ENCODE assay signal across 20 cellular contexts in genomic region chr6:78300885-78301284, GRCh38.
DNase-seq lines count a peak whose midpoint lies in the region; ATAC-seq and TF ChIP-seq lines count a peak whose summit lies in the region.
"Had no signal": no experiment of that assay in that cellular context is flagged by ENCODE, and none has a peak within 500 bp of the region (broad histone marks: within the 10 kb centered on the region; RNA-seq: fewer than 3 reads in every experiment).

No MANE protein-coding gene starts in this region.

- TF ChIP-seq CTCF in HEK293 (tag by site-specific recombination; IDR thresholded peaks at IDR 0.05) (no peak), PC-3 (conservative IDR thresholded peaks at IDR 0.05; ENCODE audit: low read depth, low read length) (no peak), mammary epithelial cell (conservative IDR thresholded peaks at IDR 0.05 in 1 of 2, IDR thresholded peaks at IDR 0.05 in 1 of 2; ENCODE audit: extremely low read depth in 1 of 2, insufficient read depth in 1 of 2, low read depth in 1 of 2, low read length in 2 of 2) (no peak)

- in situ Hi-C loops in mammary epithelial cell (cut with MboI; ENCODE audit: low sequenced_read_pairs in 2 of 2): no loop called here

- intact Hi-C loops in PC-3 (cut with micrococcal nuclease): no loop called here
- intact Hi-C loops in mammary epithelial cell (cut with micrococcal nuclease): loop anchor here (10.0 kb wide), 1 partner anchor 836 kb away; the partner anchor contains the start of gene HTR1B
- intact Hi-C loops in aorta (cut with DNase I): no loop called here

- H3K27me3 ChIP-seq in PC-3 (ENCODE audit: low read length) (no peaks in the 10 kb centered on the region), mammary epithelial cell (ENCODE audit: insufficient read depth, low read length) (no peaks in the 10 kb centered on the region), aorta (ENCODE audit: control insufficient read depth in 1 of 2, insufficient read depth in 2 of 2, low read length in 1 of 2) (no peaks in the 10 kb centered on the region)
- H3K27me3 ChIP-seq: BLaER1 treated with 17β-estradiol and CSF1 and Interleukin-3, amounts not matched to agents 10 nM and 100 nM had no signal

- no peaks in the 10 kb centered on the region for H3K79me2 ChIP-seq in PC-3 (ENCODE audit: low read length)
- no peaks in the 10 kb centered on the region for H3K79me2 ChIP-seq in mammary epithelial cell (ENCODE audit: insufficient read depth, low read length)

- BruUV-seq in PC-3 (replicated peaks; lab: Mats Ljungman, UMichigan): no TSS peak
- BruUV-seq in mammary epithelial cell (replicated peaks; lab: Mats Ljungman, UMichigan): no TSS peak

- WGBS in mammary epithelial cell (ENCODE audit: low coverage, missing lambda C conversion rate): 36% methylated on average over 2 of the region's 2 CpGs
- 56 to 57% methylated on average over 2 of the region's 2 CpGs for WGBS in aorta, 2 donors

- H2AFZ ChIP-seq in PC-3 (ENCODE audit: low read length) (no peak overlapping the region), mammary epithelial cell (ENCODE audit: low read depth, low read length) (no peak overlapping the region)

- H3K4me2 ChIP-seq in PC-3 (ENCODE audit: low read length) (no peak overlapping the region), mammary epithelial cell (ENCODE audit: insufficient read depth, low read depth, low read length) (no peak overlapping the region)
- H3K4me2 ChIP-seq: BLaER1 treated with 17β-estradiol and CSF1 and Interleukin-3, amounts not matched to agents 10 nM and 100 nM had no signal

- dilution Hi-C loops in mammary epithelial cell (cut with HindIII; ENCODE audit: low sequenced_read_pairs): no loop called here

- H3F3A ChIP-seq in PC-3 (ENCODE audit: low read length, unreplicated experiment): no peaks in the 10 kb centered on the region

- H3K9me3 ChIP-seq in HEK293 (ENCODE audit: control insufficient read depth, insufficient read depth, low read depth, low read length) (no peaks in the 10 kb centered on the region), PC-3 (ENCODE audit: low read length) (no peaks in the 10 kb centered on the region), mammary epithelial cell (replicated peaks; ENCODE audit: insufficient read depth, low read length) (no peaks in the 10 kb centered on the region), aorta (ENCODE audit: control insufficient read depth, low read length) (no peaks in the 10 kb centered on the region)
- H3K9me3 ChIP-seq: BLaER1 treated with 17β-estradiol and CSF1 and Interleukin-3, amounts not matched to agents 10 nM and 100 nM had no signal

- H3K27ac ChIP-seq in HEK293 (ENCODE audit: extremely low read depth, low read depth, low read length) (no peak overlapping the region), PC-3 (ENCODE audit: low read length) (no peak overlapping the region), mammary epithelial cell (ENCODE audit: insufficient read depth, low read depth, low read length) (no peak overlapping the region), aorta (ENCODE audit: low read depth in 1 of 2, low read length in 2 of 2) (no peak overlapping the region)
- H3K27ac ChIP-seq: BLaER1 treated with 17β-estradiol and CSF1 and Interleukin-3, amounts not matched to agents 10 nM and 100 nM; SK-N-MC had no signal

- POLR2A ChIA-PET in HEK293 (lab: Yijun Ruan, JAX) (no interaction called here), PC-3 (lab: Charles Lee; ENCODE audit: unreplicated experiment) (no interaction called here)

- no peaks in the 10 kb centered on the region for H3K9me2 ChIP-seq in PC-3 (replicated peaks; ENCODE audit: low read length)

- peak; percentile 10 for DNase-seq in PC-3
- peak; percentile 7 for DNase-seq in mammary epithelial cell
- peak; percentile 10 for DNase-seq in non-pigmented ciliary epithelial cell (ENCODE audit: low read depth)
- DNase-seq in aorta: no peak
- no peak for DNase-seq in activated naive CD4-positive, alpha-beta T cell treated with Interleukin-2 at 50 U/mL for 16 hours
- DNase-seq: Calu3; CD8-positive, alpha-beta T cell; DMS79; KG1; NCI-H1417 treated with DMSO at 0.1 percent for 48 hours; NCI-H1930; NCI-H2171; NCI-H446 treated with DMSO at 0.1 percent for 48 hours; NCI-H69; NK-92 treated with Interleukin-12 subunit alpha and Interleukin-12 subunit beta, amount 100 ng/mL, for 24 hours; SHP77 had no signal

- ATAC-seq in PC-3: no peak
- ATAC-seq in aorta (ENCODE audit: low FRiP score): no peak
- no peak for ATAC-seq in GM21619 (IDR thresholded peaks at IDR 0.05; ENCODE audit: unreplicated experiment)
- ATAC-seq: CD8-positive, alpha-beta T cell had no signal

- H3K36me3 ChIP-seq in HEK293 (ENCODE audit: control insufficient read depth in 2 of 2, insufficient read depth in 1 of 2, low read length in 2 of 2): no peaks in the 10 kb centered on the region
- no peaks in the 10 kb centered on the region for H3K36me3 ChIP-seq in PC-3 (ENCODE audit: low read depth, low read length)
- no peaks in the 10 kb centered on the region for H3K36me3 ChIP-seq in mammary epithelial cell (ENCODE audit: insufficient read depth, low read length)
- H3K36me3 ChIP-seq in aorta (ENCODE audit: control insufficient read depth in 1 of 2, insufficient read depth in 2 of 2, low read length in 1 of 2): no peaks in the 10 kb centered on the region
- H3K36me3 ChIP-seq: BLaER1 treated with 17β-estradiol and CSF1 and Interleukin-3, amounts not matched to agents 10 nM and 100 nM had no signal

- H3K4me3 ChIP-seq in HEK293 (ENCODE audit: low read depth, low read length) (no peak overlapping the region), PC-3 (ENCODE audit: low read length) (no peak overlapping the region), mammary epithelial cell (replicated peaks in 1 of 3; ENCODE audit: insufficient read depth in 1 of 3, low read depth in 2 of 3, low read length in 3 of 3) (no peak overlapping the region), aorta (ENCODE audit: low read length in 2 of 2) (no peak overlapping the region)
- H3K4me3 ChIP-seq: BLaER1 treated with 17β-estradiol and CSF1 and Interleukin-3, amounts not matched to agents 10 nM and 100 nM; SK-N-MC had no signal

- H3K9ac ChIP-seq in PC-3 (ENCODE audit: low read length): no peak overlapping the region
- H3K9ac ChIP-seq in mammary epithelial cell (ENCODE audit: insufficient read depth, low read length): no peak overlapping the region
- H3K9ac ChIP-seq: BLaER1 treated with 17β-estradiol and CSF1 and Interleukin-3, amounts not matched to agents 10 nM and 100 nM had no signal

- no peaks in the 10 kb centered on the region for H3K4me1 ChIP-seq in HEK293 (ENCODE audit: control insufficient read depth, insufficient read depth, low read length)
- H3K4me1 ChIP-seq in PC-3 (ENCODE audit: insufficient read depth, low read length): no peaks in the 10 kb centered on the region
- H3K4me1 ChIP-seq in mammary epithelial cell (ENCODE audit: insufficient read depth, low read length): peaks cover 8% of the 10 kb centered on the region
- H3K4me1 ChIP-seq in aorta (ENCODE audit: control insufficient read depth in 1 of 2, insufficient read depth in 2 of 2, low read length in 2 of 2): no peaks in the 10 kb centered on the region
- H3K4me1 ChIP-seq: BLaER1 treated with 17β-estradiol and CSF1 and Interleukin-3, amounts not matched to agents 10 nM and 100 nM had no signal

- CTCF ChIA-PET in HEK293 (lab: Yijun Ruan, JAX) (no interaction called here), PC-3 (lab: Charles Lee) (no interaction called here), mammary epithelial cell (lab: Charles Lee; ENCODE audit: low non-redundant PET) (no interaction called here)

- H4K20me1 ChIP-seq in PC-3 (ENCODE audit: low read length): no peaks in the 10 kb centered on the region
- no peaks in the 10 kb centered on the region for H4K20me1 ChIP-seq in mammary epithelial cell (ENCODE audit: insufficient read depth, low read length)
- H4K20me1 ChIP-seq: BLaER1 treated with 17β-estradiol and CSF1 and Interleukin-3, amounts not matched to agents 10 nM and 100 nM had no signal

TF ChIP-seq in HEK293, 187 proteins besides CTCF, POLR2A, EP300 and RAD21:
- no peak for TF ChIP-seq ZNF214 (tag by site-specific recombination; IDR thresholded peaks at IDR 0.05; ENCODE audit: borderline replicate concordance)
- TF ChIP-seq WT1 (tag by site-specific recombination; IDR thresholded peaks at IDR 0.05): peak; percentile 88

Comparison
In these comparisons a context has a peak if more than half of its experiments do, and no peak if none do; other contexts are left out.
1. DNase-seq: peak in PC-3 (single experiment), mammary epithelial cell (single experiment) and non-pigmented ciliary epithelial cell (single experiment); none in aorta (0 of 2) and activated naive CD4-positive, alpha-beta T cell treated with Interleukin-2 at 50 U/mL for 16 hours (single experiment).